In genomic region chr14:34750233-34750632, GRCh38 we compare ENCODE assay signal across 23 cellular contexts.
"Had no signal": no experiment of that assay in that cellular context is flagged by ENCODE, and none has a peak within 500 bp of the region (broad histone marks: within the 10 kb centered on the region; RNA-seq: fewer than 3 reads in every experiment).

No MANE protein-coding gene starts in this region.

- H3K27ac Mint-ChIP-seq: activated CD4-positive, alpha-beta memory T cell treated with anti-CD3 and anti-CD28 coated beads, Interleukin-2, amount 10 ng/mL, durations not matched to agents 7 days and 5 days; activated CD4-positive, alpha-beta T cell treated with anti-CD3 and anti-CD28 coated beads for 36 hours; activated CD8-positive, alpha-beta memory T cell treated with anti-CD3 and anti-CD28 coated beads, Interleukin-2, amount 10 ng/mL, durations not matched to agents 7 days and 5 days; activated naive CD8-positive, alpha-beta T cell treated with anti-CD3 and anti-CD28 coated beads, Interleukin-2, amount 10 ng/mL, durations not matched to agents 7 days and 5 days; activated T-helper 2 cell treated with anti-CD3 and anti-CD28 coated beads, Interferon-gamma antibody, Interleukin-2, Interleukin-4, amounts not matched to agents 10 μg/mL and 5 μg/mL and 100 μg/mL, durations not matched to agents 14 hours and 24 hours and 36 hours; stimulated activated effector memory CD8-positive, alpha-beta T cell treated with anti-CD3 and anti-CD28 coated beads, Interleukin-12 subunit alpha, Interleukin-12 subunit beta, amount 100 ng/mL, for 72 hours; T-helper 2 cell treated with Interferon-gamma antibody and Interleukin-4, amounts not matched to agents 5 μg/mL and 100 μg/mL, for 36 hours had no signal

- H3K4me1 Mint-ChIP-seq: activated CD4-positive, alpha-beta memory T cell treated with anti-CD3 and anti-CD28 coated beads, Interleukin-2, amount 10 ng/mL, durations not matched to agents 7 days and 5 days; activated CD4-positive, alpha-beta T cell treated with anti-CD3 and anti-CD28 coated beads for 36 hours; activated CD8-positive, alpha-beta memory T cell treated with anti-CD3 and anti-CD28 coated beads, Interleukin-2, amount 10 ng/mL, durations not matched to agents 7 days and 5 days; activated naive CD8-positive, alpha-beta T cell treated with anti-CD3 and anti-CD28 coated beads, Interleukin-2, amount 10 ng/mL, durations not matched to agents 7 days and 5 days; naive thymus-derived CD8-positive, alpha-beta T cell; stimulated activated effector memory CD8-positive, alpha-beta T cell treated with anti-CD3 and anti-CD28 coated beads, Interleukin-12 subunit alpha, Interleukin-12 subunit beta, amount 100 ng/mL, for 72 hours had no signal

- ATAC-seq: activated CD4-positive, alpha-beta T cell treated with anti-CD3 and anti-CD28 coated beads for 36 hours; activated CD8-positive, alpha-beta memory T cell treated with anti-CD3 and anti-CD28 coated beads, Interleukin-2, amount 10 ng/mL, durations not matched to agents 7 days and 5 days; body of pancreas; gastroesophageal sphincter; heart left ventricle; left lung; mucosa of descending colon; naive thymus-derived CD8-positive, alpha-beta T cell; stimulated activated effector memory CD8-positive, alpha-beta T cell treated with anti-CD3 and anti-CD28 coated beads, Interleukin-12 subunit alpha, Interleukin-12 subunit beta, amount 100 ng/mL, for 72 hours; upper lobe of right lung had no signal

- H3K9me3 Mint-ChIP-seq: activated CD4-positive, alpha-beta memory T cell treated with anti-CD3 and anti-CD28 coated beads, Interleukin-2, amount 10 ng/mL, durations not matched to agents 7 days and 5 days; activated naive CD8-positive, alpha-beta T cell treated with anti-CD3 and anti-CD28 coated beads, Interleukin-2, amount 10 ng/mL, durations not matched to agents 7 days and 5 days; activated T-helper 2 cell treated with anti-CD3 and anti-CD28 coated beads, Interferon-gamma antibody, Interleukin-2, Interleukin-4, amounts not matched to agents 10 μg/mL and 5 μg/mL and 100 μg/mL, durations not matched to agents 14 hours and 24 hours and 36 hours; naive thymus-derived CD8-positive, alpha-beta T cell; stimulated activated effector memory CD8-positive, alpha-beta T cell treated with anti-CD3 and anti-CD28 coated beads, Interleukin-12 subunit alpha, Interleukin-12 subunit beta, amount 100 ng/mL, for 72 hours; T-helper 2 cell treated with Interferon-gamma antibody and Interleukin-4, amounts not matched to agents 5 μg/mL and 100 μg/mL, for 36 hours had no signal

- DNase-seq: activated CD4-positive, alpha-beta memory T cell treated with anti-CD3 and anti-CD28 coated beads, Interleukin-2, amount 10 ng/mL, durations not matched to agents 7 days and 5 days; activated CD4-positive, alpha-beta T cell treated with anti-CD3 and anti-CD28 coated beads for 36 hours; activated CD8-positive, alpha-beta memory T cell treated with anti-CD3 and anti-CD28 coated beads, Interleukin-2, amount 10 ng/mL, durations not matched to agents 7 days and 5 days; activated naive CD4-positive, alpha-beta T cell treated with Interleukin-2 at 50 U/mL for 16 hours; activated naive CD8-positive, alpha-beta T cell treated with anti-CD3 and anti-CD28 coated beads, Interleukin-2, amount 10 ng/mL, durations not matched to agents 7 days and 5 days; activated T-cell treated with anti-CD3 and anti-CD28 coated beads, Interleukin-2, amount 50 U/mL, for 1 hour; body of pancreas; caudate nucleus; colonic mucosa; erythroblast; heart left ventricle; kidney; left lung; mucosa of descending colon; naive thymus-derived CD8-positive, alpha-beta T cell; sigmoid colon; stimulated activated CD4-positive, alpha-beta T cell treated with anti-CD3 and anti-CD28 coated beads, Interleukin-4, amount 100 ng/mL, for 24 hours; SW 1271; upper lobe of right lung had no signal

- H3K4me3 Mint-ChIP-seq: activated CD4-positive, alpha-beta memory T cell treated with anti-CD3 and anti-CD28 coated beads, Interleukin-2, amount 10 ng/mL, durations not matched to agents 7 days and 5 days; activated CD4-positive, alpha-beta T cell treated with anti-CD3 and anti-CD28 coated beads for 36 hours; activated CD8-positive, alpha-beta memory T cell treated with anti-CD3 and anti-CD28 coated beads, Interleukin-2, amount 10 ng/mL, durations not matched to agents 7 days and 5 days; activated naive CD8-positive, alpha-beta T cell treated with anti-CD3 and anti-CD28 coated beads, Interleukin-2, amount 10 ng/mL, durations not matched to agents 7 days and 5 days; naive thymus-derived CD8-positive, alpha-beta T cell; stimulated activated effector memory CD8-positive, alpha-beta T cell treated with anti-CD3 and anti-CD28 coated beads, Interleukin-12 subunit alpha, Interleukin-12 subunit beta, amount 100 ng/mL, for 72 hours; T-helper 2 cell treated with Interferon-gamma antibody and Interleukin-4, amounts not matched to agents 5 μg/mL and 100 μg/mL, for 36 hours had no signal

- H3K27me3 Mint-ChIP-seq: activated CD4-positive, alpha-beta memory T cell treated with anti-CD3 and anti-CD28 coated beads, Interleukin-2, amount 10 ng/mL, durations not matched to agents 7 days and 5 days; activated CD4-positive, alpha-beta T cell treated with anti-CD3 and anti-CD28 coated beads for 36 hours; activated CD8-positive, alpha-beta memory T cell treated with anti-CD3 and anti-CD28 coated beads, Interleukin-2, amount 10 ng/mL, durations not matched to agents 7 days and 5 days; naive thymus-derived CD8-positive, alpha-beta T cell had no signal
